In the genomic region with DNA sequence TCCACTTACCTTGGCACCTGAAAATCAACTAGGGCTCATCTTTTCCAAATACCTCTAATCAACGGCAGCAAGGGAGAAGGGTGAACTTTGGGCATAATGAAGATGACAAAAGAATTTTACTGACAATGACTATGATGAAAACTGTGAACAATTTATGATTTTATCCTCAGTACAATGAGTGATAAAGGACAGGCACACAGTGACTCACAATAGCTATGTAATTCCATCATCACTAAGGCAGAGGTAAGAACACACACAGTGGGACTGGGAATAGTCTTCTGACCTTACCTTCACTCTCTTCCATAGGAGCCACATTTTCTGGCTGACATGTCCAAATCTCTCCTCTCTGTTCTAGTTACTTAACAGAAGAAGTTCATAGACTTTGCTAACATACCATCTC, we compare ENCODE assay signal across 31 cellular contexts. TPM values are rescaled to one million over a fixed set of nuclear protein-coding genes. Genes with fewer than 3 reads are reported as not detected.
"Had no signal": no experiment of that assay in that cellular context is flagged by ENCODE, and none has a peak within 500 bp of the region (broad histone marks: within the 10 kb centered on the region; RNA-seq: fewer than 3 reads in every experiment).

No MANE protein-coding gene starts in this region.

- H3K4me3 ChIP-seq: cardiac muscle cell, SJSA1 had no signal

- H3K36me3 ChIP-seq: cardiac muscle cell, SJSA1 had no signal

- H3K27me3 ChIP-seq: cardiac muscle cell, SJSA1 had no signal

- H3K4me1 ChIP-seq: SJSA1 had no signal

- ATAC-seq: activated T-cell treated with anti-CD3 and anti-CD28 coated beads, Interleukin-2, amount 50 U/mL, for 4 hours; Panc1; Right ventricle myocardium inferior; T-helper 17 cell had no signal

- FAIRE-seq: astrocyte, TTC549 had no signal

- DNase-seq: activated CD4-positive, alpha-beta memory T cell treated with anti-CD3 and anti-CD28 coated beads for 36 hours; activated CD4-positive, alpha-beta T cell treated with anti-CD3 and anti-CD28 coated beads, Interleukin-2, amount 10 ng/mL, durations not matched to agents 7 days and 5 days; activated CD4-positive, CD25-positive, alpha-beta regulatory T cell; activated CD8-positive, alpha-beta memory T cell treated with anti-CD3 and anti-CD28 coated beads for 24 hours; activated gamma-delta T cell; activated naive CD4-positive, alpha-beta T cell treated with anti-CD3 and anti-CD28 coated beads for 36 hours; activated T-cell treated with anti-CD3 and anti-CD28 coated beads, Interleukin-2, amount 50 U/mL, for 4 hours; amygdala; KG1; NCI-H1092; NCI-H1417 treated with DMSO at 0.1 percent for 48 hours; NCI-H1694; NCI-H2029; NCI-H2107; NCI-H2171 treated with DMSO at 0.1 percent for 48 hours; NCI-H226; NCI-H526; OCI-M1; RPMI8226; T-helper 17 cell; T-helper 9 cell had no signal

- H3K27ac ChIP-seq: cardiac muscle cell, SJSA1 had no signal

- H3K9me3 ChIP-seq: SJSA1 had no signal

RNA-seq across cellular contexts. Expression of a gene that starts 26.1 kb away (rescaled TPM):
- total RNA-seq: activated CD4-positive, alpha-beta memory T cell treated with anti-CD3 and anti-CD28 coated beads for 36 hours; activated CD4-positive, alpha-beta T cell treated with anti-CD3 and anti-CD28 coated beads, Interleukin-2, amount 10 ng/mL, durations not matched to agents 7 days and 5 days; activated naive CD4-positive, alpha-beta T cell treated with anti-CD3 and anti-CD28 coated beads for 36 hours; activated T-cell treated with anti-CD3 and anti-CD28 coated beads, Interleukin-2, amount 50 U/mL, for 4 hours; astrocyte; cardiac muscle cell; LHCN-M2; M059J; NCI-H460; Right ventricle myocardium inferior; SJSA1; T-helper 17 cell had no signal
- polyA plus RNA-seq: IgD-negative memory B cell had no signal
